In the genomic region with DNA sequence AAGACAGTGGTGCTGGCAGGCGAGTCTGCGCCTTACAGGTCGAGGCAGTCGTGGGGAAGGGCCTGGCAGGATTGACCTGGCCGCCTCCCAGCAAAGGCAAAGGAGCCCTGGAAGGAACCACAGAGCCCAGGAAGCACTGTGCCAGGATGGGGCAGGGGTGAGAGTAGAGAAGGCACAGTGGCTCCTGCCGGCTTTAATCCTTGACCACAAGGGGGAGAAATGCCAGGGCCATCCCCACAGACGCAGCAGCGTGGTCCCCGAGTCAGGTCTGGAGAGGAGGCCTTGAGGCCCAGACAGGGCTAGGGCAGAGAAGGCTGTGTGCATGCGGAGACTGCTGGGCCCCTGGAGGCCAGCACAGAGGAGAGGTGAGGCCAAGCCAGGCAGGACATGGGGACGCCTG, we compare ENCODE assay signal across 1 cellular context.
TF ChIP-seq lines count a peak whose summit lies in the region.

No MANE protein-coding gene starts in this region.

TF ChIP-seq in HepG2, 621 proteins besides CTCF, POLR2A, EP300 and RAD21 (continued from another document and continues in another):
- TF ChIP-seq PAF1 (CRISPR knock-in tag; IDR thresholded peaks at IDR 0.05) = no peak
- TF ChIP-seq TRIM24 (CRISPR knock-in tag; IDR thresholded peaks at IDR 0.05) = no peak
- TF ChIP-seq ZNF138 (CRISPR knock-in tag; IDR thresholded peaks at IDR 0.05; ENCODE audit: low read depth) = no peak
- no peak for TF ChIP-seq ZNF17 (CRISPR knock-in tag; IDR thresholded peaks at IDR 0.05)
- TF ChIP-seq SP4 (CRISPR knock-in tag; IDR thresholded peaks at IDR 0.05) = no peak; the same call in 1 of the 2 replicates
- TF ChIP-seq, protein P1, sequence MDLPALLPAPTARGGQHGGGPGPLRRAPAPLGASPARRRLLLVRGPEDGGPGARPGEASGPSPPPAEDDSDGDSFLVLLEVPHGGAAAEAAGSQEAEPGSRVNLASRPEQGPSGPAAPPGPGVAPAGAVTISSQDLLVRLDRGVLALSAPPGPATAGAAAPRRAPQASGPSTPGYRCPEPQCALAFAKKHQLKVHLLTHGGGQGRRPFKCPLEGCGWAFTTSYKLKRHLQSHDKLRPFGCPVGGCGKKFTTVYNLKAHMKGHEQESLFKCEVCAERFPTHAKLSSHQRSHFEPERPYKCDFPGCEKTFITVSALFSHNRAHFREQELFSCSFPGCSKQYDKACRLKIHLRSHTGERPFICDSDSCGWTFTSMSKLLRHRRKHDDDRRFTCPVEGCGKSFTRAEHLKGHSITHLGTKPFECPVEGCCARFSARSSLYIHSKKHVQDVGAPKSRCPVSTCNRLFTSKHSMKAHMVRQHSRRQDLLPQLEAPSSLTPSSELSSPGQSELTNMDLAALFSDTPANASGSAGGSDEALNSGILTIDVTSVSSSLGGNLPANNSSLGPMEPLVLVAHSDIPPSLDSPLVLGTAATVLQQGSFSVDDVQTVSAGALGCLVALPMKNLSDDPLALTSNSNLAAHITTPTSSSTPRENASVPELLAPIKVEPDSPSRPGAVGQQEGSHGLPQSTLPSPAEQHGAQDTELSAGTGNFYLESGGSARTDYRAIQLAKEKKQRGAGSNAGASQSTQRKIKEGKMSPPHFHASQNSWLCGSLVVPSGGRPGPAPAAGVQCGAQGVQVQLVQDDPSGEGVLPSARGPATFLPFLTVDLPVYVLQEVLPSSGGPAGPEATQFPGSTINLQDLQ (CRISPR knock-in tag; IDR thresholded peaks at IDR 0.05) = no peak
- TF ChIP-seq ZNF891 (CRISPR knock-in tag; IDR thresholded peaks at IDR 0.05) = no peak
- TF ChIP-seq ZNF768 (CRISPR knock-in tag; IDR thresholded peaks at IDR 0.05) = 0 out of 2 replicates have a peak, but pooled peaks have one; percentile 38
- TF ChIP-seq ZNF124 (CRISPR knock-in tag; IDR thresholded peaks at IDR 0.05) = no peak
- TF ChIP-seq, protein P2, sequence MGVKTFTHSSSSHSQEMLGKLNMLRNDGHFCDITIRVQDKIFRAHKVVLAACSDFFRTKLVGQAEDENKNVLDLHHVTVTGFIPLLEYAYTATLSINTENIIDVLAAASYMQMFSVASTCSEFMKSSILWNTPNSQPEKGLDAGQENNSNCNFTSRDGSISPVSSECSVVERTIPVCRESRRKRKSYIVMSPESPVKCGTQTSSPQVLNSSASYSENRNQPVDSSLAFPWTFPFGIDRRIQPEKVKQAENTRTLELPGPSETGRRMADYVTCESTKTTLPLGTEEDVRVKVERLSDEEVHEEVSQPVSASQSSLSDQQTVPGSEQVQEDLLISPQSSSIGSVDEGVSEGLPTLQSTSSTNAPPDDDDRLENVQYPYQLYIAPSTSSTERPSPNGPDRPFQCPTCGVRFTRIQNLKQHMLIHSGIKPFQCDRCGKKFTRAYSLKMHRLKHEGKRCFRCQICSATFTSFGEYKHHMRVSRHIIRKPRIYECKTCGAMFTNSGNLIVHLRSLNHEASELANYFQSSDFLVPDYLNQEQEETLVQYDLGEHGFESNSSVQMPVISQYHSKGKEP (CRISPR knock-in tag; IDR thresholded peaks at IDR 0.05) = no peak
- TF ChIP-seq HNF4A (CRISPR knock-in tag; IDR thresholded peaks at IDR 0.05) = 0 out of 2 replicates have a peak, but pooled peaks have one; percentile 7
- TF ChIP-seq, protein P3, sequence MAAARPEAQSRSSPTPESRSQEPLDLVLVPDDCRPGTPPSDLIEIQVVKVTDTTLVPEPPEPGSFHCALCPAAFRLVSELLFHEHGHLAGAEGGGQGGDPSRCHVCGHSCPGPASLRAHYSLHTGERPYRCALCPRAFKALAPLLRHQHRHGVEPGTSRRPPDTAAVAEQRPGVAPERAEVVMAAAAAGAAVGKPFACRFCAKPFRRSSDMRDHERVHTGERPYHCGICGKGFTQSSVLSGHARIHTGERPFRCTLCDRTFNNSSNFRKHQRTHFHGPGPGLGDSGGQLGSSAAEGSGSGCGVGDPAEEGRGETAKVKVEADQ (CRISPR knock-in tag; IDR thresholded peaks at IDR 0.05; ENCODE audit: borderline replicate concordance) = no peak
- TF ChIP-seq, protein P4, sequence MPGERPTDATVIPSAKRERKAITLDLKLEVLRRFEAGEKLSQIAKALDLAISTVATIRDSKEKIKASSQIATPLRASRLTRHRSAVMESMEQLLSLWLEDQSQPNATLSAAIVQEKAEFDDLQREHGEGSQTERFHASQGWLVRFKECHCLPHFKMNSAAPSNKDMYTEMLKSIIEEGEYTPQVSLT (CRISPR knock-in tag; IDR thresholded peaks at IDR 0.05; ENCODE audit: borderline replicate concordance, low read depth) = no peak
- TF ChIP-seq NR2F1 (CRISPR knock-in tag; IDR thresholded peaks at IDR 0.05) = no peak
- TF ChIP-seq, protein P5, sequence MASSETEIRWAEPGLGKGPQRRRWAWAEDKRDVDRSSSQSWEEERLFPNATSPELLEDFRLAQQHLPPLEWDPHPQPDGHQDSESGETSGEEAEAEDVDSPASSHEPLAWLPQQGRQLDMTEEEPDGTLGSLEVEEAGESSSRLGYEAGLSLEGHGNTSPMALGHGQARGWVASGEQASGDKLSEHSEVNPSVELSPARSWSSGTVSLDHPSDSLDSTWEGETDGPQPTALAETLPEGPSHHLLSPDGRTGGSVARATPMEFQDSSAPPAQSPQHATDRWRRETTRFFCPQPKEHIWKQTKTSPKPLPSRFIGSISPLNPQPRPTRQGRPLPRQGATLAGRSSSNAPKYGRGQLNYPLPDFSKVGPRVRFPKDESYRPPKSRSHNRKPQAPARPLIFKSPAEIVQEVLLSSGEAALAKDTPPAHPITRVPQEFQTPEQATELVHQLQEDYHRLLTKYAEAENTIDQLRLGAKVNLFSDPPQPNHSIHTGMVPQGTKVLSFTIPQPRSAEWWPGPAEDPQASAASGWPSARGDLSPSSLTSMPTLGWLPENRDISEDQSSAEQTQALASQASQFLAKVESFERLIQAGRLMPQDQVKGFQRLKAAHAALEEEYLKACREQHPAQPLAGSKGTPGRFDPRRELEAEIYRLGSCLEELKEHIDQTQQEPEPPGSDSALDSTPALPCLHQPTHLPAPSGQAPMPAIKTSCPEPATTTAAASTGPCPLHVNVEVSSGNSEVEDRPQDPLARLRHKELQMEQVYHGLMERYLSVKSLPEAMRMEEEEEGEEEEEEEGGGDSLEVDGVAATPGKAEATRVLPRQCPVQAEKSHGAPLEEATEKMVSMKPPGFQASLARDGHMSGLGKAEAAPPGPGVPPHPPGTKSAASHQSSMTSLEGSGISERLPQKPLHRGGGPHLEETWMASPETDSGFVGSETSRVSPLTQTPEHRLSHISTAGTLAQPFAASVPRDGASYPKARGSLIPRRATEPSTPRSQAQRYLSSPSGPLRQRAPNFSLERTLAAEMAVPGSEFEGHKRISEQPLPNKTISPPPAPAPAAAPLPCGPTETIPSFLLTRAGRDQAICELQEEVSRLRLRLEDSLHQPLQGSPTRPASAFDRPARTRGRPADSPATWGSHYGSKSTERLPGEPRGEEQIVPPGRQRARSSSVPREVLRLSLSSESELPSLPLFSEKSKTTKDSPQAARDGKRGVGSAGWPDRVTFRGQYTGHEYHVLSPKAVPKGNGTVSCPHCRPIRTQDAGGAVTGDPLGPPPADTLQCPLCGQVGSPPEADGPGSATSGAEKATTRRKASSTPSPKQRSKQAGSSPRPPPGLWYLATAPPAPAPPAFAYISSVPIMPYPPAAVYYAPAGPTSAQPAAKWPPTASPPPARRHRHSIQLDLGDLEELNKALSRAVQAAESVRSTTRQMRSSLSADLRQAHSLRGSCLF (CRISPR knock-in tag; IDR thresholded peaks at IDR 0.05; ENCODE audit: borderline replicate concordance) = no peak
- TF ChIP-seq ZNF747 (CRISPR knock-in tag; IDR thresholded peaks at IDR 0.05; ENCODE audit: borderline replicate concordance) = no peak
- no peak for TF ChIP-seq SNAI1 (CRISPR knock-in tag; IDR thresholded peaks at IDR 0.05; ENCODE audit: borderline replicate concordance)
- TF ChIP-seq ZNF563 (CRISPR knock-in tag; IDR thresholded peaks at IDR 0.05) = no peak
- TF ChIP-seq ZNF737 (CRISPR knock-in tag; IDR thresholded peaks at IDR 0.05; ENCODE audit: borderline replicate concordance) = no peak
- no peak for TF ChIP-seq MLLT10 (CRISPR knock-in tag; IDR thresholded peaks at IDR 0.05)
- TF ChIP-seq ZSCAN20 (CRISPR knock-in tag; IDR thresholded peaks at IDR 0.05; ENCODE audit: borderline replicate concordance) = no peak
- TF ChIP-seq, protein P6, sequence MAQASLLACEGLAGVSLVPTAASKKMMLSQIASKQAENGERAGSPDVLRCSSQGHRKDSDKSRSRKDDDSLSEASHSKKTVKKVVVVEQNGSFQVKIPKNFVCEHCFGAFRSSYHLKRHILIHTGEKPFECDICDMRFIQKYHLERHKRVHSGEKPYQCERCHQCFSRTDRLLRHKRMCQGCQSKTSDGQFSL (CRISPR knock-in tag; IDR thresholded peaks at IDR 0.05) = 0 out of 2 replicates have a peak, but pooled peaks have one; percentile 36
- TF ChIP-seq GFI1 (CRISPR knock-in tag; IDR thresholded peaks at IDR 0.05; ENCODE audit: borderline replicate concordance) = no peak
- no peak for TF ChIP-seq ZNF746 (CRISPR knock-in tag; IDR thresholded peaks at IDR 0.05)
- TF ChIP-seq, protein P7, sequence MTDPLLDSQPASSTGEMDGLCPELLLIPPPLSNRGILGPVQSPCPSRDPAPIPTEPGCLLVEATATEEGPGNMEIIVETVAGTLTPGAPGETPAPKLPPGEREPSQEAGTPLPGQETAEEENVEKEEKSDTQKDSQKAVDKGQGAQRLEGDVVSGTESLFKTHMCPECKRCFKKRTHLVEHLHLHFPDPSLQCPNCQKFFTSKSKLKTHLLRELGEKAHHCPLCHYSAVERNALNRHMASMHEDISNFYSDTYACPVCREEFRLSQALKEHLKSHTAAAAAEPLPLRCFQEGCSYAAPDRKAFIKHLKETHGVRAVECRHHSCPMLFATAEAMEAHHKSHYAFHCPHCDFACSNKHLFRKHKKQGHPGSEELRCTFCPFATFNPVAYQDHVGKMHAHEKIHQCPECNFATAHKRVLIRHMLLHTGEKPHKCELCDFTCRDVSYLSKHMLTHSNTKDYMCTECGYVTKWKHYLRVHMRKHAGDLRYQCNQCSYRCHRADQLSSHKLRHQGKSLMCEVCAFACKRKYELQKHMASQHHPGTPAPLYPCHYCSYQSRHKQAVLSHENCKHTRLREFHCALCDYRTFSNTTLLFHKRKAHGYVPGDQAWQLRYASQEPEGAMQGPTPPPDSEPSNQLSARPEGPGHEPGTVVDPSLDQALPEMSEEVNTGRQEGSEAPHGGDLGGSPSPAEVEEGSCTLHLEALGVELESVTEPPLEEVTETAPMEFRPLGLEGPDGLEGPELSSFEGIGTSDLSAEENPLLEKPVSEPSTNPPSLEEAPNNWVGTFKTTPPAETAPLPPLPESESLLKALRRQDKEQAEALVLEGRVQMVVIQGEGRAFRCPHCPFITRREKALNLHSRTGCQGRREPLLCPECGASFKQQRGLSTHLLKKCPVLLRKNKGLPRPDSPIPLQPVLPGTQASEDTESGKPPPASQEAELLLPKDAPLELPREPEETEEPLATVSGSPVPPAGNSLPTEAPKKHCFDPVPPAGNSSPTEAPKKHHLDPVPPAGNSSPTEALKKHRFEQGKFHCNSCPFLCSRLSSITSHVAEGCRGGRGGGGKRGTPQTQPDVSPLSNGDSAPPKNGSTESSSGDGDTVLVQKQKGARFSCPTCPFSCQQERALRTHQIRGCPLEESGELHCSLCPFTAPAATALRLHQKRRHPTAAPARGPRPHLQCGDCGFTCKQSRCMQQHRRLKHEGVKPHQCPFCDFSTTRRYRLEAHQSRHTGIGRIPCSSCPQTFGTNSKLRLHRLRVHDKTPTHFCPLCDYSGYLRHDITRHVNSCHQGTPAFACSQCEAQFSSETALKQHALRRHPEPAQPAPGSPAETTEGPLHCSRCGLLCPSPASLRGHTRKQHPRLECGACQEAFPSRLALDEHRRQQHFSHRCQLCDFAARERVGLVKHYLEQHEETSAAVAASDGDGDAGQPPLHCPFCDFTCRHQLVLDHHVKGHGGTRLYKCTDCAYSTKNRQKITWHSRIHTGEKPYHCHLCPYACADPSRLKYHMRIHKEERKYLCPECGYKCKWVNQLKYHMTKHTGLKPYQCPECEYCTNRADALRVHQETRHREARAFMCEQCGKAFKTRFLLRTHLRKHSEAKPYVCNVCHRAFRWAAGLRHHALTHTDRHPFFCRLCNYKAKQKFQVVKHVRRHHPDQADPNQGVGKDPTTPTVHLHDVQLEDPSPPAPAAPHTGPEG (CRISPR knock-in tag; IDR thresholded peaks at IDR 0.05) = no peak
